Comparison of ENCODE assay signal across 7 cellular contexts in the genomic region with DNA sequence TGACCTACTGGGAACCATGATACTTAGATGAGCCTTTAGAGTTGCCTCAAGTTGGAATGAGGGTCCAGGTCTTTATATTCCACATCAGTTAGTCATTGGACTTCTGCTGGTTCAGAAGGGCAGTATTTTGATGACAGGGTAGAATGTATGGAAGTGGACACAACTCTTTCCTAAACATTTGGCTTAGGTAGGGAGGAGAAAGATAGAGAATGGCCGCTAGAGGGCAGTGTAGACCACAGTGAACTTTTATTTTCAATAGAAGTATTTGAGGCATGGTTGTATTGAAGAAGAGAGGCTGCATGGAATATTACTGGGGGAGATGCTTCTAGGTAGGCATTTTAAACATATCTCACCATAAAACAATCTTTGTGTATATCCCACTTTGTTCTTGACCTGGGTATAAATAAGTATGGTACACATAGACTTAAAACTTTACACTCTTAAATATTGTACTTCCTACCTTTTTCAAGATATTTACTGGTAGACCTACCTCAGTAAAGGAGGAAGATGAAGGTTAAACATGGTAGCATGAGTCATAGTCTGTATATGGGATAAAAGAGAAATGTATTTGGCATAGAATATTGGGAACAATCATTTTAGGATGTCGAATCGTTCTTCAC.
DNase-seq lines count a peak whose midpoint lies in the region; ATAC-seq, FAIRE-seq and TF ChIP-seq lines count a peak whose summit lies in the region.

No MANE protein-coding gene starts in this region.

- H2AFZ ChIP-seq in K562 (ENCODE audit: low read depth, low read length): no peak overlapping the region

- peak; percentile 43 to 74 for TF ChIP-seq RAD21 in K562 (CRISPR knock-in tag; conservative IDR thresholded peaks at IDR 0.05 in 1 of 2, IDR thresholded peaks at IDR 0.05 in 1 of 2)

- no peaks in the 10 kb centered on the region for H3K9me3 ChIP-seq in SJCRH30 (replicated peaks)
- no peaks in the 10 kb centered on the region for H3K9me3 ChIP-seq in K562 (replicated peaks; ENCODE audit: control insufficient read depth, insufficient read depth, low read depth, low read length)

- no peak for FAIRE-seq in K562 (lab: Jason Lieb, UNC)

- intact Hi-C loops in K562 (cut with micrococcal nuclease): loop anchor here (10.0 kb wide), 1 partner anchor 1318 kb away; no protein-coding TSS in a partner anchor

- no peak overlapping the region for H3K4me2 ChIP-seq in K562 (ENCODE audit: insufficient read depth, low read length)

- TF ChIP-seq POLR2A in K562 (conservative IDR thresholded peaks at IDR 0.05): no peak

- no TSS peak for BruUV-seq in K562 (replicated peaks; lab: Mats Ljungman, UMichigan)

- CTCF ChIA-PET in K562 (lab: Yijun Ruan, JAX; ENCODE audit: low intra/inter-chr PET ratio): no interaction called here

- in situ Hi-C loops in K562 (cut with MboI): no loop called here

- H3K4me3 ChIP-seq in SJCRH30 (no peak overlapping the region), K562 (no peak overlapping the region)

- no peak overlapping the region for H3K27ac ChIP-seq in SJCRH30
- H3K27ac ChIP-seq in K562 (ENCODE audit: extremely low read depth, low read depth, low read length): no peak overlapping the region

- H3K27me3 ChIP-seq in SJCRH30 (no peaks in the 10 kb centered on the region), K562 (ENCODE audit: control insufficient read depth in 2 of 2, insufficient read depth in 2 of 2, low read length in 2 of 2) (no peaks in the 10 kb centered on the region)

- H4K20me1 ChIP-seq in K562 (replicated peaks; ENCODE audit: control insufficient read depth, insufficient read depth, low read length): no peaks in the 10 kb centered on the region

- ATAC-seq in GM19468 (IDR thresholded peaks at IDR 0.05; ENCODE audit: extremely low read depth, unreplicated experiment) (peak; percentile 45), K562 (peak; percentile 63)

- no peak for TF ChIP-seq EP300 in K562 (IDR thresholded peaks at IDR 0.05; ENCODE audit: low read length)

- no peaks in the 10 kb centered on the region for H3K9me1 ChIP-seq in K562 (ENCODE audit: control insufficient read depth, insufficient read depth, low read length)

- H3K36me3 ChIP-seq in SJCRH30 (no peaks in the 10 kb centered on the region), K562 (ENCODE audit: control insufficient read depth, insufficient read depth, low read length) (no peaks in the 10 kb centered on the region)

- POLR2A ChIA-PET in K562 (lab: Yijun Ruan, JAX): no interaction called here

- peak; percentile 59 for DNase-seq in ELR (ENCODE audit: low read depth)
- peak; percentile 39 for DNase-seq in HS-5 (ENCODE audit: low read depth)
- DNase-seq in SJCRH30: peak; percentile 55 to 85
- peak; percentile 14 to 54 (median 34) for DNase-seq in K562 (ENCODE audit: extremely low read depth in 1 of 4, low spot score in 3 of 4)
- DNase-seq in inferior parietal cortex (ENCODE audit: extremely low spot score): peak; percentile 95
- DNase-seq in stimulated activated CD4-positive, alpha-beta T cell treated with anti-CD3 and anti-CD28 coated beads, Interleukin-2, amount 100 ng/mL, for 4 hours (ENCODE audit: low read depth): peak; percentile 4

- peak in 2 of 3 experiments; percentile 62; a peak in 5 of 6 replicates for TF ChIP-seq CTCF in K562 (IDR thresholded peaks at IDR 0.05 in 2 of 3, conservative IDR thresholded peaks at IDR 0.05 in 1 of 3; ENCODE audit: insufficient read depth in 2 of 3, low read depth in 1 of 3, low read length in 3 of 3)

- H3K79me2 ChIP-seq in K562 (ENCODE audit: control insufficient read depth, insufficient read depth, low read length): no peaks in the 10 kb centered on the region

- no peaks in the 10 kb centered on the region for H3K4me1 ChIP-seq in SJCRH30
- no peaks in the 10 kb centered on the region for H3K4me1 ChIP-seq in K562 (replicated peaks in 1 of 2; ENCODE audit: control insufficient read depth in 2 of 2, insufficient read depth in 2 of 2, low read length in 2 of 2)

- H3K9ac ChIP-seq in K562 (ENCODE audit: insufficient read depth in 1 of 2, low read depth in 2 of 2, low read length in 2 of 2): no peak overlapping the region

- 0% methylated on average over 3 of the region's 3 CpGs for WGBS in K562 (ENCODE audit: insufficient coverage, low coverage, missing lambda C conversion rate)

TF ChIP-seq in K562, 482 proteins besides CTCF, POLR2A, EP300 and RAD21:
- TF ChIP-seq, protein P1, sequence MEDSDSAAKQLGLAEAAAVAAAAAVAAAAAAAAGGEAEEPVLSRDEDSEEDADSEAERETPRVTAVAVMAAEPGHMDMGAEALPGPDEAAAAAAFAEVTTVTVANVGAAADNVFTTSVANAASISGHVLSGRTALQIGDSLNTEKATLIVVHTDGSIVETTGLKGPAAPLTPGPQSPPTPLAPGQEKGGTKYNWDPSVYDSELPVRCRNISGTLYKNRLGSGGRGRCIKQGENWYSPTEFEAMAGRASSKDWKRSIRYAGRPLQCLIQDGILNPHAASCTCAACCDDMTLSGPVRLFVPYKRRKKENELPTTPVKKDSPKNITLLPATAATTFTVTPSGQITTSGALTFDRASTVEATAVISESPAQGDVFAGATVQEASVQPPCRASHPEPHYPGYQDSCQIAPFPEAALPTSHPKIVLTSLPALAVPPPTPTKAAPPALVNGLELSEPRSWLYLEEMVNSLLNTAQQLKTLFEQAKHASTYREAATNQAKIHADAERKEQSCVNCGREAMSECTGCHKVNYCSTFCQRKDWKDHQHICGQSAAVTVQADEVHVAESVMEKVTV (CRISPR knock-in tag; IDR thresholded peaks at IDR 0.05): no peak
- TF ChIP-seq, protein P2, sequence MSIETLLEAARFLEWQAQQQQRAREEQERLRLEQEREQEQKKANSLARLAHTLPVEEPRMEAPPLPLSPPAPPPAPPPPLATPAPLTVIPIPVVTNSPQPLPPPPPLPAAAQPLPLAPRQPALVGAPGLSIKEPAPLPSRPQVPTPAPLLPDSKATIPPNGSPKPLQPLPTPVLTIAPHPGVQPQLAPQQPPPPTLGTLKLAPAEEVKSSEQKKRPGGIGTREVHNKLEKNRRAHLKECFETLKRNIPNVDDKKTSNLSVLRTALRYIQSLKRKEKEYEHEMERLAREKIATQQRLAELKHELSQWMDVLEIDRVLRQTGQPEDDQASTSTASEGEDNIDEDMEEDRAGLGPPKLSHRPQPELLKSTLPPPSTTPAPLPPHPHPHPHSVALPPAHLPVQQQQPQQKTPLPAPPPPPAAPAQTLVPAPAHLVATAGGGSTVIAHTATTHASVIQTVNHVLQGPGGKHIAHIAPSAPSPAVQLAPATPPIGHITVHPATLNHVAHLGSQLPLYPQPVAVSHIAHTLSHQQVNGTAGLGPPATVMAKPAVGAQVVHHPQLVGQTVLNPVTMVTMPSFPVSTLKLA (conservative IDR thresholded peaks at IDR 0.05): no peak
- TF ChIP-seq ZNF253 (CRISPR knock-in tag; conservative IDR thresholded peaks at IDR 0.05): no peak
- TF ChIP-seq ZKSCAN3 (CRISPR knock-in tag; IDR thresholded peaks at IDR 0.05): no peak
- no peak for TF ChIP-seq ARID2 (IDR thresholded peaks at IDR 0.05)
- TF ChIP-seq PTRF (tag; IDR thresholded peaks at IDR 0.05): no peak
- TF ChIP-seq, protein P3, sequence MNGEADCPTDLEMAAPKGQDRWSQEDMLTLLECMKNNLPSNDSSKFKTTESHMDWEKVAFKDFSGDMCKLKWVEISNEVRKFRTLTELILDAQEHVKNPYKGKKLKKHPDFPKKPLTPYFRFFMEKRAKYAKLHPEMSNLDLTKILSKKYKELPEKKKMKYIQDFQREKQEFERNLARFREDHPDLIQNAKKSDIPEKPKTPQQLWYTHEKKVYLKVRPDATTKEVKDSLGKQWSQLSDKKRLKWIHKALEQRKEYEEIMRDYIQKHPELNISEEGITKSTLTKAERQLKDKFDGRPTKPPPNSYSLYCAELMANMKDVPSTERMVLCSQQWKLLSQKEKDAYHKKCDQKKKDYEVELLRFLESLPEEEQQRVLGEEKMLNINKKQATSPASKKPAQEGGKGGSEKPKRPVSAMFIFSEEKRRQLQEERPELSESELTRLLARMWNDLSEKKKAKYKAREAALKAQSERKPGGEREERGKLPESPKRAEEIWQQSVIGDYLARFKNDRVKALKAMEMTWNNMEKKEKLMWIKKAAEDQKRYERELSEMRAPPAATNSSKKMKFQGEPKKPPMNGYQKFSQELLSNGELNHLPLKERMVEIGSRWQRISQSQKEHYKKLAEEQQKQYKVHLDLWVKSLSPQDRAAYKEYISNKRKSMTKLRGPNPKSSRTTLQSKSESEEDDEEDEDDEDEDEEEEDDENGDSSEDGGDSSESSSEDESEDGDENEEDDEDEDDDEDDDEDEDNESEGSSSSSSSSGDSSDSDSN (IDR thresholded peaks at IDR 0.05; ENCODE audit: borderline replicate concordance in 1 of 2, low read depth in 2 of 2, low read length in 2 of 2): no peak
- TF ChIP-seq CBFA2T3 (IDR thresholded peaks at IDR 0.05): no peak
- TF ChIP-seq, protein P4, sequence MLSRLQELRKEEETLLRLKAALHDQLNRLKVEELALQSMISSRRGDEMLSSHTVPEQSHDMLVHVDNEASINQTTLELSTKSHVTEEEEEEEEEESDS (CRISPR knock-in tag; IDR thresholded peaks at IDR 0.05): no peak
- no peak for TF ChIP-seq NEUROD1 (IDR thresholded peaks at IDR 0.05; ENCODE audit: borderline replicate concordance, low read depth, low read length, partially characterized antibody)
- TF ChIP-seq RBBP5 (IDR thresholded peaks at IDR 0.05; ENCODE audit: borderline replicate concordance, insufficient read depth, low read length, poor library complexity, severe bottlenecking): no peak
- TF ChIP-seq, protein P5, sequence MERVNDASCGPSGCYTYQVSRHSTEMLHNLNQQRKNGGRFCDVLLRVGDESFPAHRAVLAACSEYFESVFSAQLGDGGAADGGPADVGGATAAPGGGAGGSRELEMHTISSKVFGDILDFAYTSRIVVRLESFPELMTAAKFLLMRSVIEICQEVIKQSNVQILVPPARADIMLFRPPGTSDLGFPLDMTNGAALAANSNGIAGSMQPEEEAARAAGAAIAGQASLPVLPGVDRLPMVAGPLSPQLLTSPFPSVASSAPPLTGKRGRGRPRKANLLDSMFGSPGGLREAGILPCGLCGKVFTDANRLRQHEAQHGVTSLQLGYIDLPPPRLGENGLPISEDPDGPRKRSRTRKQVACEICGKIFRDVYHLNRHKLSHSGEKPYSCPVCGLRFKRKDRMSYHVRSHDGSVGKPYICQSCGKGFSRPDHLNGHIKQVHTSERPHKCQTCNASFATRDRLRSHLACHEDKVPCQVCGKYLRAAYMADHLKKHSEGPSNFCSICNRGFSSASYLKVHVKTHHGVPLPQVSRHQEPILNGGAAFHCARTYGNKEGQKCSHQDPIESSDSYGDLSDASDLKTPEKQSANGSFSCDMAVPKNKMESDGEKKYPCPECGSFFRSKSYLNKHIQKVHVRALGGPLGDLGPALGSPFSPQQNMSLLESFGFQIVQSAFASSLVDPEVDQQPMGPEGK (CRISPR knock-in tag; IDR thresholded peaks at IDR 0.05; ENCODE audit: borderline replicate concordance): no peak

Comparison
In these comparisons a context has a peak if more than half of its experiments do, and no peak if none do; other contexts are left out.
1. DNase-seq: peak in every context shown above with its lines; median percentile 95 in inferior parietal cortex; 70 in SJCRH30; 59 in ELR; 39 in HS-5; 34 in K562; 4 in stimulated activated CD4-positive, alpha-beta T cell treated with anti-CD3 and anti-CD28 coated beads, Interleukin-2, amount 100 ng/mL, for 4 hours.